11 cellular contexts compared by ENCODE assay signal in the genomic region with DNA sequence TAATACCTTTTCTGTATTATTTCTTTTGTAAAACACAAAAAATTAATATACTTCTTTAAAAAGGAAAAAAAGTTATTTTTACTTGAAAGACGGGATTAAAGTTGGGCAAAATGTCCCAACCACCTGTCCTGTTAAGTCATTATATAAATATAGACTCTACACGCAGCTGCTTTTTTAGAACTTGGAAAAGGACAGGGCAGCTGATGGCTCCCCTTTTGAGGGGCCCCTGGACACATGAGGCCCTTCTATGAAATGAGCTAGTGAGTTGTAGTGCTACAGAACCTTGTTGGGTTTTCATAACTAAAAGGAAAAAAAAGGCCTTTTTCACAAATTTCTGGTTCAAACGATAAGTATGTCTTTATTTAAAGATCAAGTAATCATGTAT. TPM values are rescaled to one million over a fixed set of nuclear protein-coding genes. Genes with fewer than 3 reads are reported as not detected.
DNase-seq lines count a peak whose midpoint lies in the region; FAIRE-seq and TF ChIP-seq lines count a peak whose summit lies in the region.
"Had no signal": no experiment of that assay in that cellular context is flagged by ENCODE, and none has a peak within 500 bp of the region (broad histone marks: within the 10 kb centered on the region; RNA-seq: fewer than 3 reads in every experiment).

No MANE protein-coding gene starts in this region.

- POLR2A ChIA-PET in OCI-LY7 (lab: Charles Lee): no interaction called here

- H3K27ac Mint-ChIP-seq in endodermal cell (no peak overlapping the region), neural progenitor cell (no peak overlapping the region)
- H3K27ac Mint-ChIP-seq: activated CD4-positive, alpha-beta T cell treated with anti-CD3 and anti-CD28 coated beads for 36 hours had no signal

- intact Hi-C loops in OCI-LY7 (cut with micrococcal nuclease; ENCODE audit: unreplicated experiment): no loop called here
- intact Hi-C loops in esophagus muscularis mucosa (cut with DNase I): no loop called here

- H3K79me2 ChIP-seq in OCI-LY7 (ENCODE audit: insufficient read depth, low read depth, low read length): no peaks in the 10 kb centered on the region
- H3K79me2 ChIP-seq in neural progenitor cell (ENCODE audit: low read depth): no peaks in the 10 kb centered on the region

- H3K4me2 ChIP-seq in OCI-LY7 (ENCODE audit: low read length) (peak overlapping the region; percentile 72), neural progenitor cell (peak overlapping the region; percentile 82)

- no peak for DNase-seq in OCI-LY7 (ENCODE audit: low spot score)
- no peak for DNase-seq in endodermal cell
- DNase-seq in neural progenitor cell (ENCODE audit: low spot score): no peak
- no peak for DNase-seq in esophagus muscularis mucosa (ENCODE audit: extremely low spot score)
- no peak for DNase-seq in Ammon's horn (ENCODE audit: low spot score)
- DNase-seq in BE2C: no peak
- DNase-seq in central memory CD4-positive, alpha-beta T cell: no peak

- CTCF ChIA-PET in OCI-LY7 (lab: Charles Lee; ENCODE audit: unreplicated experiment): no interaction called here

- no peaks in the 10 kb centered on the region for H4K20me1 ChIP-seq in OCI-LY7 (ENCODE audit: insufficient read depth, low read length)
- H4K20me1 ChIP-seq in neural progenitor cell (ENCODE audit: low read depth): no peaks in the 10 kb centered on the region

- no peak for TF ChIP-seq EP300 in esophagus muscularis mucosa (IDR thresholded peaks at IDR 0.05)

- no TSS peak for BruUV-seq in OCI-LY7 (replicated peaks; lab: Mats Ljungman, UMichigan)

- H3K36me3 ChIP-seq in OCI-LY7 (ENCODE audit: insufficient read depth, low read length) (no peaks in the 10 kb centered on the region), endodermal cell (ENCODE audit: control insufficient read depth, insufficient read depth, low read length) (no peaks in the 10 kb centered on the region), neural progenitor cell (no peaks in the 10 kb centered on the region), esophagus muscularis mucosa (no peaks in the 10 kb centered on the region), BE2C (no peaks in the 10 kb centered on the region)
- H3K36me3 ChIP-seq: left ventricle myocardium inferior had no signal

- FAIRE-seq in G401.6 (lab: Jason Lieb, UNC): peak; percentile 42

- H3K27me3 ChIP-seq in endodermal cell (ENCODE audit: control insufficient read depth, insufficient read depth, low read length, poor library complexity, severe bottlenecking) (no peaks in the 10 kb centered on the region), neural progenitor cell (no peaks in the 10 kb centered on the region), esophagus muscularis mucosa (peaks cover 0 to 10% (median 6%) of the 10 kb centered on the region in 4 donors), BE2C (no peaks in the 10 kb centered on the region)

- H3K9me3 Mint-ChIP-seq in endodermal cell (peaks cover 7% of the 10 kb centered on the region), neural progenitor cell (no peaks in the 10 kb centered on the region)

- no peaks in the 10 kb centered on the region for H3K9me2 ChIP-seq in OCI-LY7 (ENCODE audit: insufficient read depth, low read length)

- H3K4me3 Mint-ChIP-seq in endodermal cell (peak overlapping the region; percentile 63), neural progenitor cell (peak overlapping the region; percentile 91)

- H3K36me3 Mint-ChIP-seq in endodermal cell (ENCODE audit: low read depth) (no peaks in the 10 kb centered on the region), neural progenitor cell (no peaks in the 10 kb centered on the region)

- H3K27ac ChIP-seq in OCI-LY7 (ENCODE audit: low read depth, low read length, poor library complexity, severe bottlenecking) (no peak overlapping the region), endodermal cell (ENCODE audit: low read depth, low read length) (no peak overlapping the region), neural progenitor cell (no peak overlapping the region), esophagus muscularis mucosa (replicated peaks in 1 of 4) (no peak overlapping the region)
- H3K27ac ChIP-seq: left ventricle myocardium inferior had no signal

- H2AFZ ChIP-seq in OCI-LY7 (ENCODE audit: low read length) (peak overlapping the region; percentile 86), neural progenitor cell (replicated peaks) (peak overlapping the region; percentile 92)

- TF ChIP-seq CTCF in OCI-LY7 (conservative IDR thresholded peaks at IDR 0.05; ENCODE audit: low read length): no peak
- TF ChIP-seq CTCF in endodermal cell (conservative IDR thresholded peaks at IDR 0.05): no peak
- no peak for TF ChIP-seq CTCF in neural progenitor cell (IDR thresholded peaks at IDR 0.05)
- TF ChIP-seq CTCF in esophagus muscularis mucosa (IDR thresholded peaks at IDR 0.05): no peak
- TF ChIP-seq CTCF in BE2C (IDR thresholded peaks at IDR 0.05; ENCODE audit: low read depth, low read length): no peak

- H3K4me3 ChIP-seq in OCI-LY7 (ENCODE audit: low read depth, low read length, poor library complexity, severe bottlenecking) (peak overlapping the region; percentile 70), endodermal cell (ENCODE audit: low read length) (peak overlapping the region; percentile 75), neural progenitor cell (peak overlapping the region; percentile 79), esophagus muscularis mucosa (peak overlapping the region in 1 of 4 donors; percentile 52), BE2C (ENCODE audit: low read depth, low read length) (no peak overlapping the region)

- H3K27me3 Mint-ChIP-seq in endodermal cell (ENCODE audit: insufficient read depth) (peaks cover 4% of the 10 kb centered on the region), neural progenitor cell (ENCODE audit: insufficient read depth, low read depth) (peaks cover 3% of the 10 kb centered on the region)
- H3K27me3 Mint-ChIP-seq: activated CD4-positive, alpha-beta T cell treated with anti-CD3 and anti-CD28 coated beads for 36 hours had no signal

- H3F3A ChIP-seq in neural progenitor cell (ENCODE audit: low read depth): no peaks in the 10 kb centered on the region

- no peak for TF ChIP-seq POLR2A in esophagus muscularis mucosa (IDR thresholded peaks at IDR 0.05; ENCODE audit: low read depth)

- H3K4me1 ChIP-seq in OCI-LY7 (ENCODE audit: insufficient read depth, low read length, poor library complexity, severe bottlenecking): peaks cover 3% of the 10 kb centered on the region
- no peaks in the 10 kb centered on the region for H3K4me1 ChIP-seq in endodermal cell (ENCODE audit: control insufficient read depth, insufficient read depth, low read length)
- no peaks in the 10 kb centered on the region for H3K4me1 ChIP-seq in neural progenitor cell
- H3K4me1 ChIP-seq in esophagus muscularis mucosa: peaks cover 5 to 10% (median 10%) of the 10 kb centered on the region in 4 donors
- no peaks in the 10 kb centered on the region for H3K4me1 ChIP-seq in BE2C

- H3K4me1 Mint-ChIP-seq in endodermal cell (peaks cover 3% of the 10 kb centered on the region), neural progenitor cell (peaks cover 7% of the 10 kb centered on the region)

- WGBS in endodermal cell (ENCODE audit: insufficient coverage in 1 of 2, insufficient read length in 1 of 2), 2 experiments: 92% methylated on average over 2 of the region's 3 CpGs; no CpG with 5 or more reads in 1 of the 2 experiments
- WGBS in esophagus muscularis mucosa: 75% methylated on average over 3 of the region's 3 CpGs

- no peak overlapping the region for H3K9ac ChIP-seq in endodermal cell (ENCODE audit: extremely low read depth, low read length, poor library complexity, severe bottlenecking)
- no peak overlapping the region for H3K9ac ChIP-seq in neural progenitor cell

- no peaks in the 10 kb centered on the region for H3K9me3 ChIP-seq in OCI-LY7 (ENCODE audit: low read length)
- no peaks in the 10 kb centered on the region for H3K9me3 ChIP-seq in endodermal cell (ENCODE audit: control insufficient read depth, low read length)
- H3K9me3 ChIP-seq in neural progenitor cell (ENCODE audit: low read depth): peaks cover 6% of the 10 kb centered on the region
- no peaks in the 10 kb centered on the region for H3K9me3 ChIP-seq in esophagus muscularis mucosa
- H3K9me3 ChIP-seq in BE2C: no peaks in the 10 kb centered on the region
- H3K9me3 ChIP-seq: left ventricle myocardium inferior had no signal

RNA-seq across cellular contexts. Expression of gene BEX2, which starts 0.6 kb away (rescaled TPM):
- 4.9 and 7.5 TPM in 2 replicates for total RNA-seq in OCI-LY7 (2014; rRNA removed; shearing (Covaris generic))
- total RNA-seq in OCI-LY7 (2022) (4.4 and 5.7 TPM in 2 replicates), endodermal cell (10 to 100 TPM; 23.6 to 32.3 TPM), neural progenitor cell (ENCODE audit: low replicate concordance) (37.5 and 45.4 TPM in 2 replicates), esophagus muscularis mucosa (10 to 100 TPM in 1 of 4 donors, 1 to 10 TPM in 3; 2.1 to 10.6 (median 5.6) TPM)
- polyA plus RNA-seq in endodermal cell (2013, experiment 1 of 2): 30.5 TPM
- 31.7 TPM for polyA plus RNA-seq in endodermal cell (2013, experiment 2 of 2)
- 33.0 TPM for polyA plus RNA-seq in BE2C (2012; ENCODE audit: insufficient read depth, insufficient read length, low read depth)

RNA-seq across cellular contexts. Expression of gene TCEAL7, which starts 18.6 kb away (rescaled TPM):
- not detected in 2 replicates for total RNA-seq in OCI-LY7 (2014; rRNA removed; shearing (Covaris generic))
- total RNA-seq in OCI-LY7 (2022) (not detected in 2 replicates), endodermal cell (1 to 10 TPM; 5.3 to 6.7 TPM), neural progenitor cell (ENCODE audit: low replicate concordance) (30.8 and 34.3 TPM in 2 replicates), esophagus muscularis mucosa (10 to 100 TPM in 3 of 4 donors, 1 to 10 TPM in 1; 8.2 to 12.9 (median 10.6) TPM)
- 55.8 TPM for polyA plus RNA-seq in endodermal cell (2013, experiment 1 of 2)
- polyA plus RNA-seq in endodermal cell (2013, experiment 2 of 2): 58.7 TPM
- 14.0 TPM for polyA plus RNA-seq in BE2C (2012; ENCODE audit: insufficient read depth, insufficient read length, low read depth)
- total RNA-seq: activated CD4-positive, alpha-beta T cell treated with anti-CD3 and anti-CD28 coated beads for 36 hours; HT1080 had no signal

RNA-seq across cellular contexts. Expression of gene TCEAL5, which starts 34.8 kb away (rescaled TPM):
- not detected in 2 replicates for total RNA-seq in OCI-LY7 (2014; rRNA removed; shearing (Covaris generic))
- total RNA-seq in OCI-LY7 (2022): not detected in 2 replicates
- 1 to 10 TPM in 1 of 2 donors, under 1 TPM in 1; 0.22 to 4.4 TPM for total RNA-seq in endodermal cell
- not detected for polyA plus RNA-seq in endodermal cell (2013, experiment 1 of 2)
- not detected for polyA plus RNA-seq in endodermal cell (2013, experiment 2 of 2)
- total RNA-seq in neural progenitor cell (ENCODE audit: low replicate concordance): 0.12 TPM in 1 of 2 replicates, not detected in the other
- 1 to 10 TPM in 1 of 4 donors, under 1 TPM in 2, not detected in 1; 0.33 to 1.0 (median 0.97) TPM for total RNA-seq in esophagus muscularis mucosa
- polyA plus RNA-seq in BE2C (2012; ENCODE audit: insufficient read depth, insufficient read length, low read depth): 0.77 TPM
- total RNA-seq: activated CD4-positive, alpha-beta T cell treated with anti-CD3 and anti-CD28 coated beads for 36 hours; HT1080 had no signal

RNA-seq across cellular contexts. Expression of gene TCEAL9, which starts 44.9 kb away (rescaled TPM):
- 1.2 and 2.0 TPM in 2 replicates for total RNA-seq in OCI-LY7 (2014; rRNA removed; shearing (Covaris generic))
- total RNA-seq in OCI-LY7 (2022) (not detected in 2 replicates), endodermal cell (100 to 1,000 TPM in 1 of 2 donors, 10 to 100 TPM in 1; 97.6 to 125 TPM), neural progenitor cell (ENCODE audit: low replicate concordance) (72.0 and 108 TPM in 2 replicates), esophagus muscularis mucosa (10 to 100 TPM; 47.3 to 69.3 (median 52.9) TPM)
- 122 TPM for polyA plus RNA-seq in endodermal cell (2013, experiment 1 of 2)
- polyA plus RNA-seq in endodermal cell (2013, experiment 2 of 2): 140 TPM
- 43.2 TPM for polyA plus RNA-seq in BE2C (2012; ENCODE audit: insufficient read depth, insufficient read length, low read depth)

RNA-seq across cellular contexts. Expression of gene TCEAL8, which starts 56.4 kb away (rescaled TPM):
- total RNA-seq in OCI-LY7 (2014; rRNA removed; shearing (Covaris generic)): 26.8 and 33.9 TPM in 2 replicates
- total RNA-seq in OCI-LY7 (2022) (31.2 and 32.6 TPM in 2 replicates), endodermal cell (100 to 1,000 TPM in 1 of 2 donors, 10 to 100 TPM in 1; 81.4 to 113 TPM), neural progenitor cell (ENCODE audit: low replicate concordance) (95.7 and 160 TPM in 2 replicates), esophagus muscularis mucosa (10 to 100 TPM; 49.7 to 56.9 (median 54.2) TPM)
- polyA plus RNA-seq in endodermal cell (2013, experiment 1 of 2): 89.3 TPM
- 87.9 TPM for polyA plus RNA-seq in endodermal cell (2013, experiment 2 of 2)
- 56.4 TPM for polyA plus RNA-seq in BE2C (2012; ENCODE audit: insufficient read depth, insufficient read length, low read depth)

Comparison
In these comparisons a context has a peak if more than half of its experiments do, and no peak if none do; other contexts are left out.
1. RNA of gene TCEAL7, which starts 18.6 kb away (total RNA-seq): 30.8 to 34.3 TPM in neural progenitor cell, 8.2 to 12.9 TPM in esophagus muscularis mucosa and 5.3 to 6.7 TPM in endodermal cell; not detected in OCI-LY7; every median in the first group is over 4 times any median in the second.